In the genomic region with DNA sequence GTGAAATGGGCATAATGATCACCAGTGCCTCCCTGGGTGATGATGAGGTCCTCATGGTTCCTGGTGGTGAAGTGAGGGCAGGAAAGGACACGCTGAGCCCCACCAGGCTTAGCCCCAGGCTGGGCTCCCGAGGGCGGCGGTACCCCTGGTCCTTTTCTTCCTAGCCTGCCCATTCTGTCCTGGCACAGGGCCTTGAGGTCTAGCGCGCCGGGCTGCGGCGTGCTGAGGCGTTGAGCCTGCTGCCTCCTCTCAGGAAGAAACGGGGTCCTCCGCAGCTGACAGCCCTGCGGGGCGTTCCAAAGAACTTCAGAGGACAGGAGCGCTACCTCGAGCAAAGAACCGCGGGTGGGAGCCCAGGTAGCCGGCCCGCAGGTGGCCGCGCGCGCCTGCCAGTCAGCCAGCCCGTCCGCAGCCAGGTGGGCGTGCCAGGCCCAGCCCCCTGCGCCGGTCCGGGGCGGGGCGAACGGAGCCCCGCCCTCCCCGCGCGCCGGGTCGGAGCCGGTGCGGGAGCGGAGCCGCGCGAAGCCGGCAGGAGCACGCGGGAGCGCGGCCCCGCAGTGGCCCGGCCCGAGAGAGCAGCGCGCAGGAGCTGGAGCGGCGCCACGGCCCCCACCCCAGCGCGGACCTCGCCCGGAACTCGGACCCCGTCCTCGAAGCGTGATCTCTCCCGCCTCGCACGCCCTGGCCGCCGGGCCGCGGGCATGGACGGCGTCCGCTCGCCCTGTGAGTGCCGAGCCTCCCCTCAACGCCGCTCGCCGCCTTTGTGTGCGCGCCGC, we compare ENCODE assay signal across 9 cellular contexts. TPM values are rescaled to one million over a fixed set of nuclear protein-coding genes. Genes with fewer than 3 reads are reported as not detected.
DNase-seq lines count a peak whose midpoint lies in the region; ATAC-seq and TF ChIP-seq lines count a peak whose summit lies in the region.
"Had no signal": no experiment of that assay in that cellular context is flagged by ENCODE, and none has a peak within 500 bp of the region (broad histone marks: within the 10 kb centered on the region; RNA-seq: fewer than 3 reads in every experiment).

A gene (plus strand): TSS at position 477 of the 776 bp plus-strand sequence. CDS start 791 bp downstream, outside the sequence.

- DNase-seq in COLO668 (lab: John Stamatoyannopoulos, UW; ENCODE audit: unreplicated experiment) (peak; percentile 73), MG63 (peak; percentile 28), erythroblast (lab: John Stamatoyannopoulos, UW) (peak; percentile 32 to 49), tibial artery (no peak)
- peak; percentile 43 for DNase-seq in activated CD8-positive, alpha-beta memory T cell treated with anti-CD3 and anti-CD28 coated beads, Interleukin-2, amount 50 U/mL, for 4 hours
- peak in 9 of 10 donors; percentile 9 to 60 (median 42) for DNase-seq in naive thymus-derived CD8-positive, alpha-beta T cell

- POLR2A ChIA-PET in naive thymus-derived CD8-positive, alpha-beta T cell (lab: Charles Lee): no interaction called here

- H3K4me3 ChIP-seq in MG63 (peak within 1 kb of the TSS; percentile 41), tibial artery (peak within 1 kb of the TSS; percentile 48 to 50)

- no peak for TF ChIP-seq POLR2A in erythroblast (IDR thresholded peaks at IDR 0.05; ENCODE audit: low read length)

- peaks cover 0 to 45% (median 21%) of the 10 kb centered on the region in 4 donors for H3K4me1 ChIP-seq in tibial artery

- H3K36me3 ChIP-seq in MG63: no peaks in the 10 kb centered on the region
- no peaks in the 10 kb centered on the region for H3K36me3 ChIP-seq in tibial artery

- TF ChIP-seq CTCF in tibial artery (IDR thresholded peaks at IDR 0.05): no peak

- peak within 1 kb of the TSS; percentile 61 to 85 (median 78) for H3K4me3 Mint-ChIP-seq in naive thymus-derived CD8-positive, alpha-beta T cell

- no peaks in the 10 kb centered on the region for H3K9me3 Mint-ChIP-seq in naive thymus-derived CD8-positive, alpha-beta T cell

- H3K36me3 Mint-ChIP-seq in naive thymus-derived CD8-positive, alpha-beta T cell: no peaks in the 10 kb centered on the region

- peaks cover 4 to 12% (median 9%) of the 10 kb centered on the region in 4 donors for H3K4me1 Mint-ChIP-seq in naive thymus-derived CD8-positive, alpha-beta T cell

- intact Hi-C loops in tibial artery (cut with DNase I; ENCODE audit: low total_unique reads): no loop called here

- H3K27me3 Mint-ChIP-seq in naive thymus-derived CD8-positive, alpha-beta T cell: peaks cover 8 to 58% (median 32%) of the 10 kb centered on the region in 5 donors

- H3K27me3 ChIP-seq in MG63: no peaks in the 10 kb centered on the region; the same call in 1 of the 2 replicates
- peaks cover 0 to 23% of the 10 kb centered on the region in 2 donors for H3K27me3 ChIP-seq in tibial artery

- peak within 1 kb of the TSS in 2 of 10 donors; percentile 15 to 83 for H3K27ac Mint-ChIP-seq in naive thymus-derived CD8-positive, alpha-beta T cell

- H3K27ac ChIP-seq in tibial artery: no peak within 1 kb of the TSS

- peak; percentile 77 to 85 for ATAC-seq in naive thymus-derived CD8-positive, alpha-beta T cell
- ATAC-seq in GM21360 (IDR thresholded peaks at IDR 0.05; ENCODE audit: unreplicated experiment) (no peak), GM19035 (IDR thresholded peaks at IDR 0.05; ENCODE audit: unreplicated experiment) (no peak)

- H3K9me3 ChIP-seq in MG63 (no peaks in the 10 kb centered on the region), tibial artery (no peaks in the 10 kb centered on the region)

RNA-seq across cellular contexts. Expression of the gene that starts here (rescaled TPM):
- 0.17 and 1.1 TPM in 2 replicates for total RNA-seq in MG63 (2014; rRNA removed; shearing (Covaris generic); ENCODE audit: low replicate concordance)
- total RNA-seq in naive thymus-derived CD8-positive, alpha-beta T cell: under 1 TPM in 1 of 2 experiments, not detected in 1; 0.27 TPM
- polyA plus RNA-seq in naive thymus-derived CD8-positive, alpha-beta T cell: not detected
- total RNA-seq: fibroblast of lung had no signal
- polyA plus RNA-seq: fibroblast of lung had no signal

Comparison
In these comparisons a context has a peak if more than half of its experiments do, and no peak if none do; other contexts are left out.
1. Peak in DNase-seq and ATAC-seq in naive thymus-derived CD8-positive, alpha-beta T cell; RNA of the gene not detected or under 1 TPM.
2. DNase-seq: peak in COLO668 (single experiment), MG63 (single experiment), activated CD8-positive, alpha-beta memory T cell treated with anti-CD3 and anti-CD28 coated beads, Interleukin-2, amount 50 U/mL, for 4 hours (single experiment) and erythroblast (2 of 2); none in tibial artery (0 of 2).